ENCODE assay signal across 9 cellular contexts in the genomic region with DNA sequence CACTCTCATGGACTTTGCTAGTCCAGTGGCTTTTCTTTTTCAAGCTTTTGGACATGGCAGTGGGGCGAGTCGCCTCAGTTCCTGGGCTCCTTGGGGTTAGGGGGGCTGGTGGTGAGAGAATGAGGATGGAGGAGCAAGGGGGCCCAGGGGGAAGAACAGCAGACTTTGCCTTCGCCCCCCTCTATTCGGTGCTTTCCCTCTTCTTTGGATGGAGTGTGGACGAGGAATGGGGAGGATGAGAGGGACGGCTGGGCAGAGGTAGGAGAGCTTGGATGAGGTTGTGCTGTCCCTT. TPM values are rescaled to one million over a fixed set of nuclear protein-coding genes. Genes with fewer than 3 reads are reported as not detected.
DNase-seq lines count a peak whose midpoint lies in the region; ATAC-seq and TF ChIP-seq lines count a peak whose summit lies in the region.
"Had no signal": no experiment of that assay in that cellular context is flagged by ENCODE, and none has a peak within 500 bp of the region (broad histone marks: within the 10 kb centered on the region; RNA-seq: fewer than 3 reads in every experiment).

No MANE protein-coding gene starts in this region.

- no CpG with 5 or more reads among the region's 6 CpGs for WGBS in H9 (ENCODE audit: extremely low coverage, insufficient read length, low lambda C conversion rate)
- 0 to 3% (median 0%) methylated on average over 6 of the region's 6 CpGs for WGBS in adrenal gland, 4 donors

- no peaks in the 10 kb centered on the region for H3K9me3 ChIP-seq in H9 (ENCODE audit: control insufficient read depth, low read depth, low read length)
- no peaks in the 10 kb centered on the region for H3K9me3 ChIP-seq in adrenal gland (replicated peaks in 1 of 3)
- H3K9me3 ChIP-seq in iPS-20b (ENCODE audit: insufficient read depth, low read depth, low read length): no peaks in the 10 kb centered on the region

- no peak overlapping the region for H3K56ac ChIP-seq in H9 (ENCODE audit: insufficient read length, low read depth, low read length)

- peak overlapping the region; percentile 67 to 91 (median 77) for H3K4me3 ChIP-seq in adrenal gland
- peak overlapping the region; percentile 77 for H3K4me3 ChIP-seq in iPS-20b (ENCODE audit: low read length)
- peak overlapping the region; percentile 33 to 54 (median 44) for H3K4me3 ChIP-seq in skin epidermis

- H2BK15ac ChIP-seq in H9 (ENCODE audit: low read depth, low read length): no peak overlapping the region

- H3K23ac ChIP-seq in H9 (ENCODE audit: insufficient read length, low read depth, low read length): no peak overlapping the region

- no peaks in the 10 kb centered on the region for H3K36me3 ChIP-seq in adrenal gland (replicated peaks in 1 of 2)
- no peaks in the 10 kb centered on the region for H3K36me3 ChIP-seq in iPS-20b (ENCODE audit: insufficient read depth, low read depth, low read length)

- H3K9ac ChIP-seq in H9 (ENCODE audit: extremely low read depth, insufficient read length, low read length) (no peak overlapping the region), iPS-20b (ENCODE audit: low read depth, low read length) (no peak overlapping the region)

- H3K27ac ChIP-seq in H9 (ENCODE audit: insufficient read length, low read depth, low read length) (no peak overlapping the region), adrenal gland (peak overlapping the region; percentile 90 to 98 (median 96)), iPS-20b (ENCODE audit: low read length) (no peak overlapping the region), skin epidermis (peak overlapping the region in 19 of 21 experiments; percentile 38 to 94 (median 81))

- H2AFZ ChIP-seq in H9 (ENCODE audit: low read length): no peak overlapping the region

- peaks cover 23% of the 10 kb centered on the region for H3K23me2 ChIP-seq in H9 (ENCODE audit: insufficient read length, low read depth, low read length, poor library complexity, severe bottlenecking)

- no peak overlapping the region for H2BK20ac ChIP-seq in H9 (ENCODE audit: low read depth, low read length, poor library complexity, severe bottlenecking)

- ATAC-seq in HG02970 (IDR thresholded peaks at IDR 0.05; ENCODE audit: low FRiP score, unreplicated experiment): no peak

- H3K14ac ChIP-seq in H9 (ENCODE audit: insufficient read depth, low read length): no peak overlapping the region

- no peak overlapping the region for H2BK5ac ChIP-seq in H9 (ENCODE audit: insufficient read length, low read length)

- peak overlapping the region; percentile 95 for H3K4me2 ChIP-seq in H9 (ENCODE audit: insufficient read depth, insufficient read length, low read length)

- H2BK120ac ChIP-seq in H9 (ENCODE audit: low read depth, low read length, poor library complexity, severe bottlenecking): no peak overlapping the region

- no peaks in the 10 kb centered on the region for H3K36me3 Mint-ChIP-seq in H9 (ENCODE audit: insufficient read depth in 1 of 3, low read depth in 3 of 3)

- intact Hi-C loops in adrenal gland (cut with DNase I): no loop called here

- H3K18ac ChIP-seq in H9 (ENCODE audit: insufficient read length, low read depth, low read length): no peak overlapping the region

- H3K4ac ChIP-seq in H9 (ENCODE audit: low read depth, low read length): no peak overlapping the region

- H2BK12ac ChIP-seq in H9 (ENCODE audit: insufficient read length, low read depth, low read length): no peak overlapping the region

- H3K4me1 ChIP-seq in H9 (ENCODE audit: insufficient read depth, low read length): no peaks in the 10 kb centered on the region
- H3K4me1 ChIP-seq in adrenal gland (replicated peaks in 1 of 2): peaks cover 21 to 31% of the 10 kb centered on the region in 2 donors
- H3K4me1 ChIP-seq in iPS-20b (ENCODE audit: insufficient read depth, low read length): peaks cover 6% of the 10 kb centered on the region

- peaks cover 16% of the 10 kb centered on the region; the same call in 1 of the 2 replicates for H3K27me3 ChIP-seq in H9 (ENCODE audit: insufficient read depth, low read length)
- no peaks in the 10 kb centered on the region for H3K27me3 ChIP-seq in adrenal gland
- H3K27me3 ChIP-seq in iPS-20b (ENCODE audit: insufficient read depth, low read length): peaks cover 84% of the 10 kb centered on the region

- no peaks in the 10 kb centered on the region for H3K9me3 Mint-ChIP-seq in H9

- no peak overlapping the region for H3K27ac Mint-ChIP-seq in H9

- DNase-seq in H9 (no peak), adrenal gland (no peak), AML-193 (lab: John Stamatoyannopoulos, UW) (no peak), ureter (ENCODE audit: low spot score) (no peak), NOMO-1 (lab: John Stamatoyannopoulos, UW; ENCODE audit: unreplicated experiment in 2 of 2) (no peak)
- DNase-seq: activated CD4-positive, alpha-beta T cell treated with anti-CD3 and anti-CD28 coated beads, Interleukin-2, amount 50 U/mL, for 48 hours had no signal

- no peak overlapping the region for H2AK5ac ChIP-seq in H9 (ENCODE audit: insufficient read length, low read length)

- no peak for TF ChIP-seq POLR2A in adrenal gland (IDR thresholded peaks at IDR 0.05)

- no peaks in the 10 kb centered on the region for H3K79me1 ChIP-seq in H9 (ENCODE audit: insufficient read depth, low read depth, low read length, poor library complexity, severe bottlenecking)

- H3K27me3 Mint-ChIP-seq in H9 (ENCODE audit: low read depth): peaks cover 81% of the 10 kb centered on the region

- no peak overlapping the region for H4K5ac ChIP-seq in H9 (ENCODE audit: insufficient read length, low read depth, low read length)

- peaks cover 18 to 22% of the 10 kb centered on the region in 2 experiments for H3K4me1 Mint-ChIP-seq in H9

- no peak overlapping the region for H4K8ac ChIP-seq in H9 (replicated peaks; ENCODE audit: insufficient read length, low read depth, low read length)

- TF ChIP-seq CTCF in H9 (conservative IDR thresholded peaks at IDR 0.05) (no peak), adrenal gland (IDR thresholded peaks at IDR 0.05) (no peak)

- H4K20me1 ChIP-seq in H9 (ENCODE audit: control insufficient read depth, insufficient read depth, insufficient read length): no peaks in the 10 kb centered on the region

- no peaks in the 10 kb centered on the region for H3K79me2 ChIP-seq in H9 (ENCODE audit: insufficient read depth, low read length)

- no peak overlapping the region for H3T11ph ChIP-seq in H9 (ENCODE audit: low read length)

- peak overlapping the region; percentile 80 to 95 for H3K4me3 Mint-ChIP-seq in H9

- no peak overlapping the region for H4K91ac ChIP-seq in H9 (ENCODE audit: insufficient read length, low read depth, low read length)

RNA-seq across cellular contexts. Expression of a gene that starts 0.3 kb away (rescaled TPM):
- total RNA-seq in H9 (2021) (14.3 and 14.7 TPM in 2 replicates), adrenal gland (10 to 100 TPM in 7 of 8 donors, 1 to 10 TPM in 1; 7.7 to 37.1 (median 19.1) TPM), ureter (25.3 TPM)
- polyA plus RNA-seq in adrenal gland: 1 to 10 TPM; 3.2 to 8.9 (median 7.2) TPM

Comparison
In these comparisons a context has a peak if more than half of its experiments do, and no peak if none do; other contexts are left out.
1. H3K27ac ChIP-seq: peak in adrenal gland (5 of 5) and skin epidermis (19 of 21); none in H9 (single experiment) and iPS-20b (single experiment).
2. Peak in every context shown above with its lines, with median percentiles within 50 percentile points of each other: H3K4me3 ChIP-seq.